Comparison of ENCODE assay signal across 1 cellular context in genomic region chr16:28822520-28823290, GRCh38.
TF ChIP-seq lines count a peak whose summit lies in the region.

Gene ATXN2L, plus strand, starts transcription at chr16:28822999. Its CDS starts 261 bp downstream, at chr16:28823260.

TF ChIP-seq in GM12878, 131 proteins besides CTCF, POLR2A, EP300 and RAD21 (continued from another document and continues in another):
- TF ChIP-seq PBX3 (IDR thresholded peaks at IDR 0.05; ENCODE audit: insufficient replicate concordance, low read depth, low read length) (peak; percentile 89), RUNX3 (IDR thresholded peaks at IDR 0.05; ENCODE audit: low read length) (peak; percentile 79), TAF1 (IDR thresholded peaks at IDR 0.05; ENCODE audit: borderline replicate concordance, low read depth, low read length) (peak; percentile 93), ASH2L (IDR thresholded peaks at IDR 0.05; ENCODE audit: borderline replicate concordance, low read depth) (no peak), CREB1 (IDR thresholded peaks at IDR 0.05; ENCODE audit: low read depth) (peak; percentile 95), ZBTB40 (IDR thresholded peaks at IDR 0.05; ENCODE audit: borderline replicate concordance) (peak; percentile 69; the same call in 1 of the 2 replicates), NFIC (IDR thresholded peaks at IDR 0.05; ENCODE audit: low read depth, low read length) (0 out of 2 replicates have a peak, but pooled peaks have one; percentile 13), CUX1 (IDR thresholded peaks at IDR 0.05; ENCODE audit: insufficient replicate concordance, low read depth, low read length) (no peak), WRNIP1 (IDR thresholded peaks at IDR 0.05; ENCODE audit: borderline replicate concordance, low read depth, low read length) (peak; percentile 94; the same call in 1 of the 2 replicates), TCF7 (IDR thresholded peaks at IDR 0.05; ENCODE audit: borderline replicate concordance) (no peak), TCF12 (IDR thresholded peaks at IDR 0.05; ENCODE audit: low read depth, low read length) (peak; percentile 72; the same call in 1 of the 2 replicates), SKIL (IDR thresholded peaks at IDR 0.05; ENCODE audit: low read depth, poor library complexity, severe bottlenecking) (peak; percentile 67), SMAD5 (IDR thresholded peaks at IDR 0.05; ENCODE audit: low read depth) (peak; percentile 89), E2F8 (IDR thresholded peaks at IDR 0.05; ENCODE audit: low read depth, partially characterized antibody) (no peak), LARP7 (IDR thresholded peaks at IDR 0.05) (peak; percentile 88), MYC (IDR thresholded peaks at IDR 0.05; ENCODE audit: insufficient read depth, insufficient read length, insufficient replicate concordance, low read length, severe bottlenecking) (peak; percentile 51), GATAD2B (conservative IDR thresholded peaks at IDR 0.05; ENCODE audit: low read depth) (peak; percentile 93), YBX1 (IDR thresholded peaks at IDR 0.05) (no peak), IRF3 (IDR thresholded peaks at IDR 0.05) (0 out of 2 replicates have a peak, but pooled peaks have one; percentile 45), RELA (IDR thresholded peaks at IDR 0.05; ENCODE audit: borderline replicate concordance, partially characterized antibody) (peak; percentile 86), PML (IDR thresholded peaks at IDR 0.05; ENCODE audit: low read length) (peak; percentile 95), ZBTB4 (CRISPR knock-in tag; IDR thresholded peaks at IDR 0.05) (no peak), SIX5 (IDR thresholded peaks at IDR 0.05; ENCODE audit: low read depth, low read length, severe bottlenecking) (peak; percentile 59), SP1 (IDR thresholded peaks at IDR 0.05; ENCODE audit: low read depth, low read length) (peak; percentile 88), FOXM1 (IDR thresholded peaks at IDR 0.05; ENCODE audit: low read depth, low read length) (0 out of 2 replicates have a peak, but pooled peaks have one; percentile 11), TARDBP (IDR thresholded peaks at IDR 0.05; ENCODE audit: borderline replicate concordance) (peak; percentile 97), PRDM15 (CRISPR knock-in tag; IDR thresholded peaks at IDR 0.05) (no peak), MAX (IDR thresholded peaks at IDR 0.05; ENCODE audit: low read depth, low read length) (peak; percentile 89), ZNF24 (IDR thresholded peaks at IDR 0.05) (peak; percentile 79; the same call in 1 of the 2 replicates)
